In genomic region chr11:63769719-63770443, GRCh38 we compare ENCODE assay signal across 8 cellular contexts. TPM values are rescaled to one million over a fixed set of nuclear protein-coding genes. Genes with fewer than 3 reads are reported as not detected.
DNase-seq lines count a peak whose midpoint lies in the region; ATAC-seq, FAIRE-seq and TF ChIP-seq lines count a peak whose summit lies in the region.

No MANE protein-coding gene starts in this region.

- 29 to 37% methylated on average over 23 to 29 of the region's 35 CpGs for WGBS in testis, 2 donors

- H3K79me2 ChIP-seq in keratinocyte (ENCODE audit: control insufficient read depth, insufficient read depth, low read length), result peaks cover 3% of the 10 kb centered on the region

- no peak for TF ChIP-seq POLR2A in testis (IDR thresholded peaks at IDR 0.05)

- no peaks in the 10 kb centered on the region for H3K9me3 Mint-ChIP-seq in activated CD8-positive, alpha-beta memory T cell treated with anti-CD3 and anti-CD28 coated beads, Interleukin-2, amount 10 ng/mL, durations not matched to agents 7 days and 5 days (ENCODE audit: low read depth)
- H3K9me3 Mint-ChIP-seq in activated naive CD8-positive, alpha-beta T cell treated with anti-CD3 and anti-CD28 coated beads, Interleukin-2, amount 10 ng/mL, durations not matched to agents 7 days and 5 days, result no peaks in the 10 kb centered on the region

- H3K27ac ChIP-seq in keratinocyte (ENCODE audit: control insufficient read depth, insufficient read depth, low read length) (no peak overlapping the region), testis (peak overlapping the region; percentile 59 to 72)

- H3K4me3 ChIP-seq in keratinocyte (ENCODE audit: control insufficient read depth in 2 of 3, extremely low read depth in 1 of 3, insufficient read depth in 2 of 3, low read depth in 1 of 3, low read length in 3 of 3) (no peak overlapping the region), testis (peak overlapping the region; percentile 68 to 78)

- peak overlapping the region; percentile 35 for H3K4me3 Mint-ChIP-seq in activated CD8-positive, alpha-beta memory T cell treated with anti-CD3 and anti-CD28 coated beads, Interleukin-2, amount 10 ng/mL, durations not matched to agents 7 days and 5 days
- peak overlapping the region; percentile 63 for H3K4me3 Mint-ChIP-seq in activated naive CD8-positive, alpha-beta T cell treated with anti-CD3 and anti-CD28 coated beads, Interleukin-2, amount 10 ng/mL, durations not matched to agents 7 days and 5 days

- no peak overlapping the region for H2AFZ ChIP-seq in keratinocyte (ENCODE audit: control insufficient read depth, low read length)

- no peak for DNase-seq in activated CD8-positive, alpha-beta memory T cell treated with anti-CD3 and anti-CD28 coated beads, Interleukin-2, amount 10 ng/mL, durations not matched to agents 7 days and 5 days
- no peak for DNase-seq in activated CD8-positive, alpha-beta memory T cell treated with anti-CD3 and anti-CD28 coated beads for 24 hours
- no peak for DNase-seq in activated naive CD8-positive, alpha-beta T cell treated with anti-CD3 and anti-CD28 coated beads, Interleukin-2, amount 10 ng/mL, durations not matched to agents 7 days and 5 days
- DNase-seq in keratinocyte (ENCODE audit: low read depth, low spot score) (no peak), testis (peak; percentile 19), NCI-H446 treated with DMSO at 0.1 percent for 48 hours (lab: John Stamatoyannopoulos, UW) (no peak)
- no peak for DNase-seq in activated CD8-positive, alpha-beta memory T cell treated with anti-CD3 and anti-CD28 coated beads, Interleukin-2, amount 50 U/mL, for 4 hours

- CTCF ChIA-PET in activated CD8-positive, alpha-beta memory T cell treated with anti-CD3 and anti-CD28 coated beads, Interleukin-2, amount 10 ng/mL, durations not matched to agents 7 days and 5 days (lab: Charles Lee), result interaction anchor here (0.6 to 4.6 kb wide), 6 partner anchors 9 to 379 kb away, joined by 3 to 21 read pairs (median 9); no protein-coding TSS in a partner anchor

- peaks cover 34% of the 10 kb centered on the region for H3K27me3 Mint-ChIP-seq in activated CD8-positive, alpha-beta memory T cell treated with anti-CD3 and anti-CD28 coated beads, Interleukin-2, amount 10 ng/mL, durations not matched to agents 7 days and 5 days
- peaks cover 34% of the 10 kb centered on the region for H3K27me3 Mint-ChIP-seq in activated naive CD8-positive, alpha-beta T cell treated with anti-CD3 and anti-CD28 coated beads, Interleukin-2, amount 10 ng/mL, durations not matched to agents 7 days and 5 days

- no peak overlapping the region for H3K9ac ChIP-seq in keratinocyte (ENCODE audit: control insufficient read depth, extremely low read depth, insufficient read depth, low read length)

- H3K9me3 ChIP-seq in keratinocyte (ENCODE audit: control insufficient read depth, low read depth, low read length), result no peaks in the 10 kb centered on the region
- no peaks in the 10 kb centered on the region for H3K9me3 ChIP-seq in testis

- H3K4me1 ChIP-seq in keratinocyte (ENCODE audit: control insufficient read depth, extremely low read depth, insufficient read depth, low read length) (peaks cover 8% of the 10 kb centered on the region), testis (peaks cover 30% of the 10 kb centered on the region)

- POLR2A ChIA-PET in activated naive CD8-positive, alpha-beta T cell treated with anti-CD3 and anti-CD28 coated beads, Interleukin-2, amount 10 ng/mL, durations not matched to agents 7 days and 5 days (lab: Charles Lee), result interaction anchor here (0.7 kb wide), 1 partner anchor 38 kb away, joined by 3 read pairs; no protein-coding TSS in a partner anchor

- FAIRE-seq in keratinocyte (lab: Jason Lieb, UNC), result no peak

- no peaks in the 10 kb centered on the region for H3K36me3 ChIP-seq in keratinocyte (ENCODE audit: control insufficient read depth in 2 of 2, extremely low read depth in 1 of 2, insufficient read depth in 2 of 2, low read length in 2 of 2)
- H3K36me3 ChIP-seq in testis (ENCODE audit: low read depth, missing control alignments), result no peaks in the 10 kb centered on the region

- H3K27ac Mint-ChIP-seq in activated CD8-positive, alpha-beta memory T cell treated with anti-CD3 and anti-CD28 coated beads, Interleukin-2, amount 10 ng/mL, durations not matched to agents 7 days and 5 days, result no peak overlapping the region
- H3K27ac Mint-ChIP-seq in activated naive CD8-positive, alpha-beta T cell treated with anti-CD3 and anti-CD28 coated beads, Interleukin-2, amount 10 ng/mL, durations not matched to agents 7 days and 5 days, result no peak overlapping the region

- intact Hi-C loops in testis (cut with DNase I; ENCODE audit: low total_unique reads), result loop anchor here (10.0 kb wide), 1 partner anchor 175 kb away; no protein-coding TSS in a partner anchor

- H3K4me1 Mint-ChIP-seq in activated CD8-positive, alpha-beta memory T cell treated with anti-CD3 and anti-CD28 coated beads, Interleukin-2, amount 10 ng/mL, durations not matched to agents 7 days and 5 days, result peaks cover 15% of the 10 kb centered on the region
- peaks cover 5% of the 10 kb centered on the region for H3K4me1 Mint-ChIP-seq in activated naive CD8-positive, alpha-beta T cell treated with anti-CD3 and anti-CD28 coated beads, Interleukin-2, amount 10 ng/mL, durations not matched to agents 7 days and 5 days

- no peaks in the 10 kb centered on the region for H3K36me3 Mint-ChIP-seq in activated CD8-positive, alpha-beta memory T cell treated with anti-CD3 and anti-CD28 coated beads, Interleukin-2, amount 10 ng/mL, durations not matched to agents 7 days and 5 days
- H3K36me3 Mint-ChIP-seq in activated naive CD8-positive, alpha-beta T cell treated with anti-CD3 and anti-CD28 coated beads, Interleukin-2, amount 10 ng/mL, durations not matched to agents 7 days and 5 days, result no peaks in the 10 kb centered on the region

- no peaks in the 10 kb centered on the region for H3K9me1 ChIP-seq in keratinocyte (ENCODE audit: control insufficient read depth, extremely low read depth, insufficient read depth, low read length)

- TF ChIP-seq CTCF in keratinocyte (optimal IDR thresholded peaks at IDR 0.05 in 1 of 3, IDR thresholded peaks at IDR 0.05 in 1 of 3, conservative IDR thresholded peaks at IDR 0.05 in 1 of 3; ENCODE audit: extremely low read depth in 1 of 3, insufficient read depth in 2 of 3, low read length in 3 of 3) (no peak), testis (IDR thresholded peaks at IDR 0.05) (no peak)

- dilution Hi-C loops in keratinocyte (cut with MboI; ENCODE audit: extremely low pct_ligation_motif_present, low sequenced_read_pairs), result no loop called here

- H3K27me3 ChIP-seq in keratinocyte (ENCODE audit: control insufficient read depth, extremely low read depth, insufficient read depth, low read length), result no peaks in the 10 kb centered on the region
- H3K27me3 ChIP-seq in testis, result no peaks in the 10 kb centered on the region

- ATAC-seq in activated CD8-positive, alpha-beta memory T cell treated with anti-CD3 and anti-CD28 coated beads, Interleukin-2, amount 10 ng/mL, durations not matched to agents 7 days and 5 days, result no peak
- no peak for ATAC-seq in activated naive CD8-positive, alpha-beta T cell treated with anti-CD3 and anti-CD28 coated beads, Interleukin-2, amount 10 ng/mL, durations not matched to agents 7 days and 5 days (ENCODE audit: low read depth)
- no peak for ATAC-seq in HG02870 (IDR thresholded peaks at IDR 0.05; ENCODE audit: unreplicated experiment)

- peaks cover 5% of the 10 kb centered on the region for H4K20me1 ChIP-seq in keratinocyte (ENCODE audit: control insufficient read depth, extremely low read depth, insufficient read depth, low read length)

- peak overlapping the region; percentile 60 for H3K4me2 ChIP-seq in keratinocyte (ENCODE audit: control insufficient read depth, extremely low read depth, insufficient read depth, low read depth, low read length)

RNA-seq across cellular contexts. Expression of gene ZFTA, which starts 1.3 kb away (rescaled TPM):
- 1 to 10 TPM; 2.6 to 4.2 TPM for total RNA-seq in activated CD8-positive, alpha-beta memory T cell treated with anti-CD3 and anti-CD28 coated beads, Interleukin-2, amount 10 ng/mL, durations not matched to agents 7 days and 5 days
- 1 to 10 TPM; 4.7 to 5.0 TPM for total RNA-seq in activated naive CD8-positive, alpha-beta T cell treated with anti-CD3 and anti-CD28 coated beads, Interleukin-2, amount 10 ng/mL, durations not matched to agents 7 days and 5 days
- 2.9 to 4.6 TPM (median 3.3 TPM) in 3 replicates for polyA plus RNA-seq in keratinocyte
- polyA plus RNA-seq in keratinocyte (2011; ENCODE audit: low read depth), result 0.46 TPM
- polyA plus RNA-seq in keratinocyte (2011; cell fraction: cytosol; rRNA removed), result 2.3 TPM in 2 replicates
- polyA plus RNA-seq in keratinocyte (2011; cell fraction: nucleus; rRNA removed), result 6.0 and 6.2 TPM in 2 replicates
- polyA plus RNA-seq in keratinocyte (2012; ENCODE audit: low replicate concordance), result 1.3 and 3.9 TPM in 2 replicates
- polyA minus RNA-seq in keratinocyte, result 1.9 to 3.2 TPM (median 2.7 TPM) in 3 replicates
- polyA minus RNA-seq in keratinocyte (2011; cell fraction: cytosol; rRNA and poly(A)+ RNA removed), result 8.8 TPM
- polyA minus RNA-seq in keratinocyte (2011; cell fraction: nucleus; rRNA and poly(A)+ RNA removed), result 4.2 and 4.6 TPM in 2 replicates
- 10 to 100 TPM; 19.5 to 31.0 TPM for total RNA-seq in testis
- polyA plus RNA-seq in testis (ENCODE audit: insufficient read depth, low read depth, low replicate concordance), result 12.0 TPM

RNA-seq across cellular contexts. Expression of gene SPINDOC, which starts 43.4 kb away (rescaled TPM):
- total RNA-seq in activated CD8-positive, alpha-beta memory T cell treated with anti-CD3 and anti-CD28 coated beads, Interleukin-2, amount 10 ng/mL, durations not matched to agents 7 days and 5 days, result 10 to 100 TPM; 53.4 to 55.8 TPM
- total RNA-seq in activated naive CD8-positive, alpha-beta T cell treated with anti-CD3 and anti-CD28 coated beads, Interleukin-2, amount 10 ng/mL, durations not matched to agents 7 days and 5 days, result 10 to 100 TPM; 35.1 to 35.2 TPM
- polyA plus RNA-seq in keratinocyte, result 7.8 to 9.8 TPM (median 8.1 TPM) in 3 replicates
- polyA plus RNA-seq in keratinocyte (2011; ENCODE audit: low read depth), result 1.9 TPM
- polyA plus RNA-seq in keratinocyte (2011; cell fraction: cytosol; rRNA removed), result 4.3 and 10.1 TPM in 2 replicates
- 8.5 and 9.3 TPM in 2 replicates for polyA plus RNA-seq in keratinocyte (2011; cell fraction: nucleus; rRNA removed)
- polyA plus RNA-seq in keratinocyte (2012; ENCODE audit: low replicate concordance), result 6.6 and 11.2 TPM in 2 replicates
- polyA minus RNA-seq in keratinocyte, result 4.4 to 9.3 TPM (median 4.6 TPM) in 3 replicates
- polyA minus RNA-seq in keratinocyte (2011; cell fraction: cytosol; rRNA and poly(A)+ RNA removed), result 7.7 TPM
- polyA minus RNA-seq in keratinocyte (2011; cell fraction: nucleus; rRNA and poly(A)+ RNA removed), result 3.3 and 5.1 TPM in 2 replicates
- total RNA-seq in testis, result 10 to 100 TPM; 38.6 to 45.1 TPM
- polyA plus RNA-seq in testis (ENCODE audit: insufficient read depth, low read depth, low replicate concordance), result 71.6 TPM

Comparison
In these comparisons a context has a peak if more than half of its experiments do, and no peak if none do; other contexts are left out.
1. H3K4me3 ChIP-seq: peak in testis (2 of 2); none in keratinocyte (0 of 3).